1 cellular context compared by ENCODE assay signal in genomic region chr1:204704794-204705492, GRCh38.
TF ChIP-seq lines count a peak whose summit lies in the region.

No MANE protein-coding gene starts in this region.

TF ChIP-seq in K562, 482 proteins besides CTCF, POLR2A, EP300 and RAD21 (continued from another document and continues in another):
- peak; percentile 86 for TF ChIP-seq DPF2 (IDR thresholded peaks at IDR 0.05)
- no peak for TF ChIP-seq ELF2 (CRISPR knock-in tag; IDR thresholded peaks at IDR 0.05)
- peak; percentile 97 for TF ChIP-seq MEIS2 (IDR thresholded peaks at IDR 0.05; ENCODE audit: partially characterized antibody)
- TF ChIP-seq SMAD4 (CRISPR knock-in tag; conservative IDR thresholded peaks at IDR 0.05): no peak; the same call in 1 of the 2 replicates
- TF ChIP-seq EP400 (IDR thresholded peaks at IDR 0.05): peak; percentile 38; the same call in 1 of the 2 replicates
- TF ChIP-seq SETDB1 (IDR thresholded peaks at IDR 0.05; ENCODE audit: low read length): no peak
- TF ChIP-seq CBX3 (IDR thresholded peaks at IDR 0.05; ENCODE audit: borderline replicate concordance in 1 of 2, low read length in 2 of 2): 0 out of 3 replicates have a peak, but pooled peaks of 1 of the 2 experiments have one; percentile 58
- peak; percentile 33; the same call in 1 of the 2 replicates for TF ChIP-seq FOSL1 (tag; conservative IDR thresholded peaks at IDR 0.05)
- TF ChIP-seq PML (IDR thresholded peaks at IDR 0.05; ENCODE audit: low read length): 0 out of 2 replicates have a peak, but pooled peaks have one; percentile 41
- TF ChIP-seq TCF7L2 (IDR thresholded peaks at IDR 0.05; ENCODE audit: low read depth, low read length): no peak
- peak; percentile 59; the same call in 1 of the 2 replicates for TF ChIP-seq LEF1 (IDR thresholded peaks at IDR 0.05)
- TF ChIP-seq NFRKB (IDR thresholded peaks at IDR 0.05; ENCODE audit: low read depth): peak; percentile 61; the same call in 1 of the 2 replicates
- TF ChIP-seq, protein P1, sequence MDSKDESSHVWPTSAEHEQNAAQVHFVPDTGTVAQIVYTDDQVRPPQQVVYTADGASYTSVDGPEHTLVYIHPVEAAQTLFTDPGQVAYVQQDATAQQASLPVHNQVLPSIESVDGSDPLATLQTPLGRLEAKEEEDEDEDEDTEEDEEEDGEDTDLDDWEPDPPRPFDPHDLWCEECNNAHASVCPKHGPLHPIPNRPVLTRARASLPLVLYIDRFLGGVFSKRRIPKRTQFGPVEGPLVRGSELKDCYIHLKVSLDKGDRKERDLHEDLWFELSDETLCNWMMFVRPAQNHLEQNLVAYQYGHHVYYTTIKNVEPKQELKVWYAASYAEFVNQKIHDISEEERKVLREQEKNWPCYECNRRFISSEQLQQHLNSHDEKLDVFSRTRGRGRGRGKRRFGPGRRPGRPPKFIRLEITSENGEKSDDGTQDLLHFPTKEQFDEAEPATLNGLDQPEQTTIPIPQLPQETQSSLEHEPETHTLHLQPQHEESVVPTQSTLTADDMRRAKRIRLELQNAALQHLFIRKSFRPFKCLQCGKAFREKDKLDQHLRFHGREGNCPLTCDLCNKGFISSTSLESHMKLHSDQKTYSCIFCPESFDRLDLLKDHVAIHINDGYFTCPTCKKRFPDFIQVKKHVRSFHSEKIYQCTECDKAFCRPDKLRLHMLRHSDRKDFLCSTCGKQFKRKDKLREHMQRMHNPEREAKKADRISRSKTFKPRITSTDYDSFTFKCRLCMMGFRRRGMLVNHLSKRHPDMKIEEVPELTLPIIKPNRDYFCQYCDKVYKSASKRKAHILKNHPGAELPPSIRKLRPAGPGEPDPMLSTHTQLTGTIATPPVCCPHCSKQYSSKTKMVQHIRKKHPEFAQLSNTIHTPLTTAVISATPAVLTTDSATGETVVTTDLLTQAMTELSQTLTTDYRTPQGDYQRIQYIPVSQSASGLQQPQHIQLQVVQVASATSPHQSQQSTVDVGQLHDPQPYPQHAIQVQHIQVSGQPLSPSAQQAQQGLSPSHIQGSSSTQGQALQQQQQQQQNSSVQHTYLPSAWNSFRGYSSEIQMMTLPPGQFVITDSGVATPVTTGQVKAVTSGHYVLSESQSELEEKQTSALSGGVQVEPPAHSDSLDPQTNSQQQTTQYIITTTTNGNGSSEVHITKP (IDR thresholded peaks at IDR 0.05; ENCODE audit: partially characterized antibody): peak; percentile 10
- TF ChIP-seq ZNF589 (CRISPR knock-in tag; IDR thresholded peaks at IDR 0.05; ENCODE audit: low read depth): 0 out of 2 replicates have a peak, but pooled peaks have one; percentile 72
- 0 out of 2 replicates have a peak, but pooled peaks have one; percentile 23 for TF ChIP-seq RB1 (IDR thresholded peaks at IDR 0.05; ENCODE audit: low read depth)
- TF ChIP-seq HNRNPK (IDR thresholded peaks at IDR 0.05; ENCODE audit: low read depth, low read length, poor library complexity, severe bottlenecking): no peak
- TF ChIP-seq RBBP5 (IDR thresholded peaks at IDR 0.05; ENCODE audit: borderline replicate concordance, insufficient read depth, low read length, poor library complexity, severe bottlenecking): no peak
- TF ChIP-seq ZNF277 (CRISPR knock-in tag; IDR thresholded peaks at IDR 0.05; ENCODE audit: borderline replicate concordance): no peak
- TF ChIP-seq STAT5A (IDR thresholded peaks at IDR 0.05; ENCODE audit: borderline replicate concordance, low read length): 0 out of 2 replicates have a peak, but pooled peaks have one; percentile 10
- peak in 1 of 2 experiments; percentile 67; a peak in 1 of 4 replicates for TF ChIP-seq ETV6 (IDR thresholded peaks at IDR 0.05; ENCODE audit: borderline replicate concordance in 1 of 2, low read depth in 2 of 2, low read length in 1 of 2)
- no peak for TF ChIP-seq ETV6 (CRISPR knock-in tag; IDR thresholded peaks at IDR 0.05; ENCODE audit: borderline replicate concordance)
- TF ChIP-seq RBM14 (IDR thresholded peaks at IDR 0.05; ENCODE audit: borderline replicate concordance, insufficient read depth, low read depth, low read length): no peak
- TF ChIP-seq ATF1 (CRISPR knock-in tag; IDR thresholded peaks at IDR 0.05): no peak
- TF ChIP-seq ATF1 (tag; IDR thresholded peaks at IDR 0.05): peak; percentile 60
- TF ChIP-seq, protein P2, sequence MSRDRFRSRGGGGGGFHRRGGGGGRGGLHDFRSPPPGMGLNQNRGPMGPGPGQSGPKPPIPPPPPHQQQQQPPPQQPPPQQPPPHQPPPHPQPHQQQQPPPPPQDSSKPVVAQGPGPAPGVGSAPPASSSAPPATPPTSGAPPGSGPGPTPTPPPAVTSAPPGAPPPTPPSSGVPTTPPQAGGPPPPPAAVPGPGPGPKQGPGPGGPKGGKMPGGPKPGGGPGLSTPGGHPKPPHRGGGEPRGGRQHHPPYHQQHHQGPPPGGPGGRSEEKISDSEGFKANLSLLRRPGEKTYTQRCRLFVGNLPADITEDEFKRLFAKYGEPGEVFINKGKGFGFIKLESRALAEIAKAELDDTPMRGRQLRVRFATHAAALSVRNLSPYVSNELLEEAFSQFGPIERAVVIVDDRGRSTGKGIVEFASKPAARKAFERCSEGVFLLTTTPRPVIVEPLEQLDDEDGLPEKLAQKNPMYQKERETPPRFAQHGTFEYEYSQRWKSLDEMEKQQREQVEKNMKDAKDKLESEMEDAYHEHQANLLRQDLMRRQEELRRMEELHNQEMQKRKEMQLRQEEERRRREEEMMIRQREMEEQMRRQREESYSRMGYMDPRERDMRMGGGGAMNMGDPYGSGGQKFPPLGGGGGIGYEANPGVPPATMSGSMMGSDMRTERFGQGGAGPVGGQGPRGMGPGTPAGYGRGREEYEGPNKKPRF (IDR thresholded peaks at IDR 0.05; ENCODE audit: low read depth, low read length): no peak
- TF ChIP-seq MECOM (CRISPR knock-in tag; IDR thresholded peaks at IDR 0.05): no peak; the same call in 1 of the 2 replicates
- 0 out of 4 replicates have a peak, but pooled peaks of 1 of the 2 experiments have one; percentile 32 for TF ChIP-seq CSDE1 (IDR thresholded peaks at IDR 0.05)
- TF ChIP-seq BCOR (IDR thresholded peaks at IDR 0.05): peak; percentile 97
- peak; percentile 100 for TF ChIP-seq RBM25 (IDR thresholded peaks at IDR 0.05; ENCODE audit: low read depth, low read length, severe bottlenecking)
- TF ChIP-seq CTBP1 (IDR thresholded peaks at IDR 0.05; ENCODE audit: borderline replicate concordance): peak; percentile 23; the same call in 1 of the 2 replicates
- TF ChIP-seq ADNP (tag; IDR thresholded peaks at IDR 0.05): peak; percentile 97
- no peak for TF ChIP-seq E4F1 (CRISPR knock-in tag; IDR thresholded peaks at IDR 0.05; ENCODE audit: borderline replicate concordance)
- TF ChIP-seq MAZ (CRISPR knock-in tag; conservative IDR thresholded peaks at IDR 0.05 in 1 of 2, IDR thresholded peaks at IDR 0.05 in 1 of 2): peak in 1 of 2 experiments; percentile 34; a peak in 1 of 4 replicates
- TF ChIP-seq PREB (CRISPR knock-in tag; IDR thresholded peaks at IDR 0.05): no peak
- peak; percentile 85 to 93 for TF ChIP-seq FOXK2 (conservative IDR thresholded peaks at IDR 0.05 in 1 of 2, IDR thresholded peaks at IDR 0.05 in 1 of 2; ENCODE audit: low read depth in 2 of 2)
- peak; percentile 81 for TF ChIP-seq SMARCE1 (IDR thresholded peaks at IDR 0.05)
- TF ChIP-seq ZNF780A (CRISPR knock-in tag; IDR thresholded peaks at IDR 0.05): peak; percentile 29; the same call in 1 of the 2 replicates
- TF ChIP-seq EGR1 (conservative IDR thresholded peaks at IDR 0.05): peak; percentile 84
- TF ChIP-seq MYC (IDR thresholded peaks at IDR 0.05; ENCODE audit: low read depth, low read length): peak; percentile 34; the same call in 1 of the 2 replicates
- TF ChIP-seq MYC (CRISPR knock-in tag; IDR thresholded peaks at IDR 0.05; ENCODE audit: borderline replicate concordance, low read depth): no peak
- 0 out of 2 replicates have a peak, but pooled peaks have one; percentile 12 for TF ChIP-seq GATAD2A (IDR thresholded peaks at IDR 0.05)
- TF ChIP-seq ZC3H8 (IDR thresholded peaks at IDR 0.05): no peak
- peak; percentile 24; the same call in 1 of the 2 replicates for TF ChIP-seq EHMT2 (IDR thresholded peaks at IDR 0.05)
- no peak for TF ChIP-seq ZNF444 (CRISPR knock-in tag; IDR thresholded peaks at IDR 0.05)
- no peak for TF ChIP-seq GABPA (tag; conservative IDR thresholded peaks at IDR 0.05; ENCODE audit: low read depth)
- TF ChIP-seq ZNF740 (CRISPR knock-in tag; IDR thresholded peaks at IDR 0.05): no peak
- TF ChIP-seq ZNF740 (tag; IDR thresholded peaks at IDR 0.05): no peak
- TF ChIP-seq ARID1B (IDR thresholded peaks at IDR 0.05): peak; percentile 87
- no peak for TF ChIP-seq ZBTB7A (IDR thresholded peaks at IDR 0.05; ENCODE audit: borderline replicate concordance, control insufficient read depth, low read depth, low read length)
- TF ChIP-seq TAF9B (IDR thresholded peaks at IDR 0.05; ENCODE audit: partially characterized antibody): peak; percentile 14
- peak; percentile 55; the same call in 1 of the 2 replicates for TF ChIP-seq NCOA1 (IDR thresholded peaks at IDR 0.05; ENCODE audit: low read depth)
- TF ChIP-seq ZNF12 (CRISPR knock-in tag; IDR thresholded peaks at IDR 0.05): no peak
- TF ChIP-seq DMBX1 (CRISPR knock-in tag; IDR thresholded peaks at IDR 0.05; ENCODE audit: borderline replicate concordance): 0 out of 2 replicates have a peak, but pooled peaks have one; percentile 13
- TF ChIP-seq HOXB6 (CRISPR knock-in tag; IDR thresholded peaks at IDR 0.05; ENCODE audit: borderline replicate concordance): no peak
- TF ChIP-seq MTA2 (IDR thresholded peaks at IDR 0.05; ENCODE audit: low read depth): peak; percentile 48; the same call in 1 of the 2 replicates
- TF ChIP-seq, protein P3, sequence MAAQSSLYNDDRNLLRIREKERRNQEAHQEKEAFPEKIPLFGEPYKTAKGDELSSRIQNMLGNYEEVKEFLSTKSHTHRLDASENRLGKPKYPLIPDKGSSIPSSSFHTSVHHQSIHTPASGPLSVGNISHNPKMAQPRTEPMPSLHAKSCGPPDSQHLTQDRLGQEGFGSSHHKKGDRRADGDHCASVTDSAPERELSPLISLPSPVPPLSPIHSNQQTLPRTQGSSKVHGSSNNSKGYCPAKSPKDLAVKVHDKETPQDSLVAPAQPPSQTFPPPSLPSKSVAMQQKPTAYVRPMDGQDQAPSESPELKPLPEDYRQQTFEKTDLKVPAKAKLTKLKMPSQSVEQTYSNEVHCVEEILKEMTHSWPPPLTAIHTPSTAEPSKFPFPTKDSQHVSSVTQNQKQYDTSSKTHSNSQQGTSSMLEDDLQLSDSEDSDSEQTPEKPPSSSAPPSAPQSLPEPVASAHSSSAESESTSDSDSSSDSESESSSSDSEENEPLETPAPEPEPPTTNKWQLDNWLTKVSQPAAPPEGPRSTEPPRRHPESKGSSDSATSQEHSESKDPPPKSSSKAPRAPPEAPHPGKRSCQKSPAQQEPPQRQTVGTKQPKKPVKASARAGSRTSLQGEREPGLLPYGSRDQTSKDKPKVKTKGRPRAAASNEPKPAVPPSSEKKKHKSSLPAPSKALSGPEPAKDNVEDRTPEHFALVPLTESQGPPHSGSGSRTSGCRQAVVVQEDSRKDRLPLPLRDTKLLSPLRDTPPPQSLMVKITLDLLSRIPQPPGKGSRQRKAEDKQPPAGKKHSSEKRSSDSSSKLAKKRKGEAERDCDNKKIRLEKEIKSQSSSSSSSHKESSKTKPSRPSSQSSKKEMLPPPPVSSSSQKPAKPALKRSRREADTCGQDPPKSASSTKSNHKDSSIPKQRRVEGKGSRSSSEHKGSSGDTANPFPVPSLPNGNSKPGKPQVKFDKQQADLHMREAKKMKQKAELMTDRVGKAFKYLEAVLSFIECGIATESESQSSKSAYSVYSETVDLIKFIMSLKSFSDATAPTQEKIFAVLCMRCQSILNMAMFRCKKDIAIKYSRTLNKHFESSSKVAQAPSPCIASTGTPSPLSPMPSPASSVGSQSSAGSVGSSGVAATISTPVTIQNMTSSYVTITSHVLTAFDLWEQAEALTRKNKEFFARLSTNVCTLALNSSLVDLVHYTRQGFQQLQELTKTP (IDR thresholded peaks at IDR 0.05; ENCODE audit: low read depth in 1 of 2, partially characterized antibody in 2 of 2): peak in 1 of 2 experiments; percentile 43
- no peak for TF ChIP-seq ETS2 (tag; IDR thresholded peaks at IDR 0.05; ENCODE audit: borderline replicate concordance, poor library complexity, severe bottlenecking)
- no peak for TF ChIP-seq STAG1 (CRISPR knock-in tag; IDR thresholded peaks at IDR 0.05; ENCODE audit: borderline replicate concordance)
